Comparison of ENCODE assay signal across 17 cellular contexts in genomic region chr10:46468119-46468809, GRCh38. TPM values are rescaled to one million over a fixed set of nuclear protein-coding genes. Genes with fewer than 3 reads are reported as not detected.
DNase-seq lines count a peak whose midpoint lies in the region; ATAC-seq and TF ChIP-seq lines count a peak whose summit lies in the region.
"Not testable (repeated sequence)": the region's sequence is repeated elsewhere in the genome, so short reads cannot be mapped to it uniquely, and the experiment has no call there.
"Had no signal": no experiment of that assay in that cellular context is flagged by ENCODE, and none has a peak within 500 bp of the region (broad histone marks: within the 10 kb centered on the region; RNA-seq: fewer than 3 reads in every experiment).

No MANE protein-coding gene starts in this region.

- POLR2A ChIA-PET in HCT116 (lab: Charles Lee), result not testable (repeated sequence)

- no CpG with 5 or more reads among the region's 4 CpGs for WGBS in thyroid gland, 2 donors

- not testable (repeated sequence) for DNase-seq in BE2C; HCT116 (ENCODE audit: low read depth, low spot score); chondrocyte (ENCODE audit: low spot score); foreskin keratinocyte; left colon; omental fat pad (ENCODE audit: low spot score)
- DNase-seq in thyroid gland, result peak; percentile 14 to 56

- not testable (repeated sequence) for H3K36me3 Mint-ChIP-seq in chondrocyte (ENCODE audit: low read depth)

- H3K4me3 Mint-ChIP-seq in chondrocyte (ENCODE audit: unreplicated experiment), result not testable (repeated sequence)

- H3K9me3 Mint-ChIP-seq in chondrocyte (ENCODE audit: low read depth), result not testable (repeated sequence)

- intact Hi-C loops in HCT116 (cut with micrococcal nuclease); left colon (cut with DNase I, micrococcal nuclease); thyroid gland (cut with DNase I): not testable (repeated sequence)

- BruUV-seq in HCT116 (replicated peaks; lab: Mats Ljungman, UMichigan), result not testable (repeated sequence)

- TF ChIP-seq CTCF in BE2C (IDR thresholded peaks at IDR 0.05; ENCODE audit: low read depth, low read length) (peak; percentile 18; the same call in 1 of the 2 replicates), HCT116 (IDR thresholded peaks at IDR 0.05 in 2 of 3, conservative IDR thresholded peaks at IDR 0.05 in 1 of 3; ENCODE audit: borderline replicate concordance in 1 of 3, insufficient read depth in 1 of 3, low read depth in 2 of 3, low read length in 2 of 3) (peak; percentile 16 to 22 (median 18); a peak in 2 of 6 replicates), chondrocyte (IDR thresholded peaks at IDR 0.05) (peak; percentile 60), thyroid gland (IDR thresholded peaks at IDR 0.05) (peak in 1 of 6 experiments; percentile 40)
- not testable (repeated sequence) for TF ChIP-seq CTCF in foreskin keratinocyte (conservative IDR thresholded peaks at IDR 0.05); omental fat pad (IDR thresholded peaks at IDR 0.05)

- H3K36me3 ChIP-seq in BE2C; HCT116 (ENCODE audit: control insufficient read depth in 1 of 2, insufficient read depth in 2 of 2, low read length in 2 of 2); thyroid gland: not testable (repeated sequence)

- RAD21 ChIA-PET in HCT116 (lab: Charles Lee; ENCODE audit: low non-redundant PET in 1 of 2, low total read pairs in 2 of 2, uncharacterized antibody in 2 of 2, unreplicated experiment in 2 of 2), result not testable (repeated sequence)

- H3K27ac ChIP-seq in HCT116 (ENCODE audit: low read depth, low read length); foreskin keratinocyte; thyroid gland: not testable (repeated sequence)

- not testable (repeated sequence) for H3K27ac Mint-ChIP-seq in chondrocyte (ENCODE audit: unreplicated experiment)

- not testable (repeated sequence) for H3K4me1 ChIP-seq in BE2C; HCT116 (ENCODE audit: control insufficient read depth in 1 of 2, insufficient read depth in 2 of 2, low read length in 2 of 2); foreskin keratinocyte; thyroid gland

- H3K9me2 ChIP-seq in HCT116 (ENCODE audit: insufficient read depth), result not testable (repeated sequence)

- peak; percentile 96 for ATAC-seq in HCT116
- ATAC-seq in SK-N-SH treated with all-trans-retinoic acid at 6 μM for 48 hours, result peak; percentile 93
- ATAC-seq in foreskin keratinocyte, result peak; percentile 74
- ATAC-seq in left colon, result peak; percentile 76
- ATAC-seq in omental fat pad (ENCODE audit: low FRiP score), result peak; percentile 56

- not testable (repeated sequence) for H3K9ac ChIP-seq in HCT116 (ENCODE audit: low read length)

- not testable (repeated sequence) for H3K27me3 Mint-ChIP-seq in chondrocyte (ENCODE audit: low read depth)

- H3K79me2 ChIP-seq in HCT116 (ENCODE audit: insufficient read depth, low read length), result not testable (repeated sequence)

- not testable (repeated sequence) for H4K20me1 ChIP-seq in HCT116 (ENCODE audit: insufficient read depth)

- H2AFZ ChIP-seq in HCT116 (ENCODE audit: low read depth, low read length, poor library complexity, severe bottlenecking), result not testable (repeated sequence)

- H3K9me3 ChIP-seq in BE2C; HCT116 (ENCODE audit: control insufficient read depth in 1 of 2, insufficient read depth in 1 of 2, low read depth in 1 of 2, low read length in 2 of 2); thyroid gland: not testable (repeated sequence)

- not testable (repeated sequence) for H3K27me3 ChIP-seq in BE2C; HCT116 (ENCODE audit: insufficient read depth, low read length); foreskin keratinocyte; thyroid gland

- CTCF ChIA-PET in HCT116 (lab: Charles Lee), result not testable (repeated sequence)

- H3K4me3 ChIP-seq in BE2C (ENCODE audit: low read depth, low read length); HCT116 (replicated peaks in 1 of 2; ENCODE audit: low read depth in 1 of 2, low read length in 2 of 2); thyroid gland (replicated peaks in 1 of 3): not testable (repeated sequence)

- peak; percentile 35; the same call in 1 of the 2 replicates for TF ChIP-seq RAD21 in HCT116 (IDR thresholded peaks at IDR 0.05; ENCODE audit: low read depth)

- H3K4me2 ChIP-seq in HCT116 (ENCODE audit: low read length), result not testable (repeated sequence)

- TF ChIP-seq POLR2A in HCT116 (IDR thresholded peaks at IDR 0.05; ENCODE audit: borderline replicate concordance, extremely low read depth, insufficient read depth, insufficient read length); thyroid gland (IDR thresholded peaks at IDR 0.05): not testable (repeated sequence)

- not testable (repeated sequence) for H3K4me1 Mint-ChIP-seq in chondrocyte (ENCODE audit: low read depth)

RNA-seq across cellular contexts. Expression of gene NPY4R, which starts 2.5 kb away (rescaled TPM):
- polyA plus RNA-seq in BE2C (2012; ENCODE audit: insufficient read depth, insufficient read length, low read depth), result not detected
- not detected for total RNA-seq in HCT116 (2021; ENCODE audit: unreplicated experiment)
- polyA plus RNA-seq in HCT116 (2012), result 0.04 TPM in 1 of 2 replicates, not detected in the other
- 0.30 to 0.53 TPM in 2 of 3 replicates, not detected in the other for total RNA-seq in chondrocyte
- total RNA-seq in foreskin keratinocyte, result 0.14 and 0.17 TPM in 2 replicates
- not detected in 2 replicates for polyA plus RNA-seq in foreskin keratinocyte
- total RNA-seq in left colon, result 1 to 10 TPM; 3.1 to 9.5 TPM
- total RNA-seq in omental fat pad, result under 1 TPM in 2 of 4 donors, not detected in 2; 0.24 to 0.95 TPM
- not detected for total RNA-seq in thyroid gland
- total RNA-seq: activated CD8-positive, alpha-beta T cell treated with anti-CD3 and anti-CD28 coated beads, Interleukin-2, amount 10 ng/mL, durations not matched to agents 7 days and 5 days; activated naive CD8-positive, alpha-beta T cell treated with anti-CD3 and anti-CD28 coated beads, Interleukin-2, amount 10 ng/mL, durations not matched to agents 7 days and 5 days; breast epithelium; CD4-positive, CD25-positive, alpha-beta regulatory T cell; mononuclear cell; psoas muscle; RPMI7951; T-helper 17 cell had no signal
- polyA plus RNA-seq: CD4-positive, CD25-positive, alpha-beta regulatory T cell; neural cell had no signal
